ENCODE assay signal across 8 cellular contexts in the genomic region with DNA sequence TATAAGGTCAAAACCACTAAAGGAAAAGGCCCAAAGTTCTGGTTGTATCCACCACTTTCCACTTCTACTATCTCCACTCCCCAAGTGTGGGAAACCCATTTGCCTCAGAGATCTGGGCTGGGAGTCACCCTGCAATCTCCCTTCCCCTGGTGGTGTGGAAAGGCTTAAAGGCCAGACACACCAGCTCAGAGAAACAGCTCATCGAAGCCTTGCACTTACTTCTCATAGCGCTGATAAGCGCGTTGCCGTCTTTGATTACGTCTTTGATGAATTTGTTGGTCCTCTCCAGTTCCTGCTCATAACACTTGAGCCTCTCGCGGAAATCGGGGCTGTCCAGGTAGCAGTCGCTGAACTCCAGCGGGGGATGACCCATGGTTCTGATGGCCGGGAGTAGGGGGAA. TPM values are rescaled to one million over a fixed set of nuclear protein-coding genes. Genes with fewer than 3 reads are reported as not detected.
DNase-seq lines count a peak whose midpoint lies in the region; ATAC-seq and TF ChIP-seq lines count a peak whose summit lies in the region.

No MANE protein-coding gene starts in this region.

- H3K9ac ChIP-seq in PC-3 (ENCODE audit: low read length), result peak overlapping the region; percentile 77
- H3K9ac ChIP-seq in endocrine pancreas (ENCODE audit: control insufficient read depth, insufficient read depth, low read length), result peak overlapping the region; percentile 10

- H3F3A ChIP-seq in PC-3 (ENCODE audit: low read length, unreplicated experiment), result no peaks in the 10 kb centered on the region

- H2AFZ ChIP-seq in PC-3 (ENCODE audit: low read length), result peak overlapping the region; percentile 98

- peak overlapping the region; percentile 57 for H3K27ac ChIP-seq in AG04450 (ENCODE audit: low read depth, low read length)
- H3K27ac ChIP-seq in PC-3 (ENCODE audit: low read length), result peak overlapping the region; percentile 84
- H3K27ac ChIP-seq in muscle layer of duodenum (ENCODE audit: low read length), result peak overlapping the region; percentile 75

- POLR2A ChIA-PET in AG04450 (lab: Yijun Ruan, JAX) (interaction anchor here (1.2 kb wide), 2 partner anchors 67 to 147 kb away, joined by 3 read pairs; no protein-coding TSS in a partner anchor), PC-3 (lab: Charles Lee; ENCODE audit: unreplicated experiment) (interaction anchor here (0.5 to 0.6 kb wide), 2 partner anchors 57 to 737 kb away, joined by 7 to 8 read pairs; no protein-coding TSS in a partner anchor)

- H3K4me3 ChIP-seq in AG04450 (ENCODE audit: low read depth, low read length), result peak overlapping the region; percentile 67
- peak overlapping the region; percentile 91 for H3K4me3 ChIP-seq in PC-3 (ENCODE audit: low read length)
- peak overlapping the region; percentile 65 for H3K4me3 ChIP-seq in endocrine pancreas (ENCODE audit: control insufficient read depth, insufficient read depth, low read length)
- peak overlapping the region; percentile 68 to 79 for H3K4me3 ChIP-seq in muscle layer of duodenum (ENCODE audit: low read depth in 1 of 2, low read length in 2 of 2)

- H4K20me1 ChIP-seq in PC-3 (ENCODE audit: low read length), result no peaks in the 10 kb centered on the region

- H3K4me1 ChIP-seq in PC-3 (ENCODE audit: insufficient read depth, low read length) (peaks cover 39% of the 10 kb centered on the region), endocrine pancreas (ENCODE audit: control insufficient read depth, insufficient read depth, low read length) (peaks cover 6% of the 10 kb centered on the region), muscle layer of duodenum (ENCODE audit: control insufficient read depth in 1 of 2, insufficient read depth in 2 of 2, low read length in 2 of 2) (peaks cover 0 to 9% of the 10 kb centered on the region in 2 donors)

- intact Hi-C loops in PC-3 (cut with micrococcal nuclease), result loop anchor here (1.0 to 5.0 kb wide), 3 partner anchors 66 to 235 kb away; partner anchors contain the start of gene YIPF6

- TF ChIP-seq CTCF in AG04450 (IDR thresholded peaks at IDR 0.05; ENCODE audit: low read depth, low read length), result no peak; the same call in 1 of the 2 replicates
- no peak for TF ChIP-seq CTCF in PC-3 (conservative IDR thresholded peaks at IDR 0.05; ENCODE audit: low read depth, low read length)

- H3K4me2 ChIP-seq in PC-3 (ENCODE audit: low read length), result peak overlapping the region; percentile 85

- no peaks in the 10 kb centered on the region for H3K27me3 ChIP-seq in AG04450 (ENCODE audit: control insufficient read depth, insufficient read depth, low read length)
- H3K27me3 ChIP-seq in PC-3 (ENCODE audit: low read length), result no peaks in the 10 kb centered on the region
- no peaks in the 10 kb centered on the region for H3K27me3 ChIP-seq in endocrine pancreas (ENCODE audit: control insufficient read depth, insufficient read depth, low read length)
- no peaks in the 10 kb centered on the region for H3K27me3 ChIP-seq in muscle layer of duodenum (ENCODE audit: low read depth, low read length)

- BruUV-seq in PC-3 (replicated peaks; lab: Mats Ljungman, UMichigan), result TSS peak; percentile 64

- DNase-seq in AG04450 (ENCODE audit: low read depth, low spot score) (no peak), PC-3 (peak; percentile 31), KG1 (lab: John Stamatoyannopoulos, UW) (no peak), NOMO-1 (lab: John Stamatoyannopoulos, UW; ENCODE audit: unreplicated experiment in 2 of 2) (no peak)

- CTCF ChIA-PET in AG04450 (lab: Charles Lee), result interaction anchor here (0.6 to 1.2 kb wide), 2 partner anchors 30 to 236 kb away, joined by 4 read pairs; no protein-coding TSS in a partner anchor
- CTCF ChIA-PET in PC-3 (lab: Charles Lee), result no interaction called here

- H3K36me3 ChIP-seq in PC-3 (ENCODE audit: low read depth, low read length) (no peaks in the 10 kb centered on the region), endocrine pancreas (ENCODE audit: control insufficient read depth, insufficient read depth, low read length) (no peaks in the 10 kb centered on the region), muscle layer of duodenum (ENCODE audit: control insufficient read depth in 1 of 2, insufficient read depth in 2 of 2, low read length in 2 of 2) (no peaks in the 10 kb centered on the region)

- no peaks in the 10 kb centered on the region for H3K9me2 ChIP-seq in PC-3 (replicated peaks; ENCODE audit: low read length)

- peaks cover 18% of the 10 kb centered on the region for H3K79me2 ChIP-seq in PC-3 (ENCODE audit: low read length)

- no peaks in the 10 kb centered on the region for H3K9me3 ChIP-seq in AG04450 (ENCODE audit: control insufficient read depth, insufficient read depth, low read length)
- H3K9me3 ChIP-seq in PC-3 (ENCODE audit: low read length), result no peaks in the 10 kb centered on the region
- H3K9me3 ChIP-seq in endocrine pancreas (ENCODE audit: control insufficient read depth, low read length), result no peaks in the 10 kb centered on the region
- H3K9me3 ChIP-seq in muscle layer of duodenum (ENCODE audit: control insufficient read depth in 1 of 2, low read length in 2 of 2), result no peaks in the 10 kb centered on the region

- ATAC-seq in PC-3 (peak; percentile 2; the same call in 1 of the 2 replicates), GM21367 (IDR thresholded peaks at IDR 0.05; ENCODE audit: unreplicated experiment) (no peak), HG02840 (IDR thresholded peaks at IDR 0.05; ENCODE audit: low FRiP score, unreplicated experiment) (no peak)

RNA-seq across cellular contexts. Expression of gene OPHN1, which starts 0.6 kb away (rescaled TPM):
- polyA plus RNA-seq in AG04450 (2011; rRNA removed), result 5.0 and 6.7 TPM in 2 replicates
- polyA minus RNA-seq in AG04450 (2011; rRNA and poly(A)+ RNA removed), result 13.7 and 15.0 TPM in 2 replicates
- 6.0 and 8.6 TPM in 2 replicates for total RNA-seq in PC-3 (2014; rRNA removed)
